Comparison of ENCODE assay signal across 12 cellular contexts in genomic region chr14:103692159-103692558, GRCh38. TPM values are rescaled to one million over a fixed set of nuclear protein-coding genes. Genes with fewer than 3 reads are reported as not detected.
DNase-seq lines count a peak whose midpoint lies in the region; ATAC-seq and TF ChIP-seq lines count a peak whose summit lies in the region.
"Had no signal": no experiment of that assay in that cellular context is flagged by ENCODE, and none has a peak within 500 bp of the region (broad histone marks: within the 10 kb centered on the region; RNA-seq: fewer than 3 reads in every experiment).

No MANE protein-coding gene starts in this region.

- no peak overlapping the region for H3K23ac ChIP-seq in mesenchymal stem cell (ENCODE audit: low read length in 2 of 2)

- ATAC-seq in GM18511 (IDR thresholded peaks at IDR 0.05; ENCODE audit: unreplicated experiment) (peak; percentile 14), GM21447 (IDR thresholded peaks at IDR 0.05; ENCODE audit: unreplicated experiment) (peak; percentile 12), HG03108 (IDR thresholded peaks at IDR 0.05; ENCODE audit: unreplicated experiment) (peak; percentile 3)

- no peak overlapping the region for H2BK120ac ChIP-seq in mesenchymal stem cell (ENCODE audit: low read depth, low read length)

- H3K79me1 ChIP-seq in mesenchymal stem cell (replicated peaks; ENCODE audit: low read length, poor library complexity, severe bottlenecking) = peaks cover 38% of the 10 kb centered on the region

- 97% methylated on average over 14 of the region's 17 CpGs for WGBS in mesenchymal stem cell

- H3K27me3 ChIP-seq in mesenchymal stem cell (ENCODE audit: control insufficient read depth in 1 of 2, insufficient read depth in 1 of 2, low read length in 2 of 2) (no peaks in the 10 kb centered on the region), Peyer's patch (no peaks in the 10 kb centered on the region)
- H3K27me3 ChIP-seq: BE2C had no signal

- H3K4me3 ChIP-seq in mesenchymal stem cell (ENCODE audit: insufficient read depth in 1 of 2, low read depth in 1 of 2, low read length in 2 of 2) (no peak overlapping the region), Peyer's patch (no peak overlapping the region)

- H3K14ac ChIP-seq in mesenchymal stem cell (ENCODE audit: low read length in 2 of 2) = no peak overlapping the region

- no peak overlapping the region for H2BK12ac ChIP-seq in mesenchymal stem cell (ENCODE audit: low read length in 2 of 2)

- H3K36me3 ChIP-seq in mesenchymal stem cell (ENCODE audit: control insufficient read depth in 1 of 2, insufficient read depth in 2 of 2, low read depth in 1 of 2, low read length in 2 of 2) = peaks cover 66 to 75% of the 10 kb centered on the region in 2 experiments
- peaks cover 0 to 75% (median 0%) of the 10 kb centered on the region in 3 donors for H3K36me3 ChIP-seq in Peyer's patch

- H3K9ac ChIP-seq in mesenchymal stem cell (ENCODE audit: low read length) = no peak overlapping the region

- POLR2A ChIA-PET in HEK293T (lab: Yijun Ruan, JAX) = interaction anchor here (1.0 kb wide), 1 partner anchor 23 kb away, joined by 4 read pairs; the partner anchor contains the start of genes XRCC3 and ZFYVE21

- peaks cover 29% of the 10 kb centered on the region for H3K4me1 ChIP-seq in mesenchymal stem cell (ENCODE audit: control insufficient read depth, insufficient read depth, low read depth, low read length)
- peaks cover 0 to 16% (median 3%) of the 10 kb centered on the region in 4 donors for H3K4me1 ChIP-seq in Peyer's patch

- peak overlapping the region; percentile 53 for H4K8ac ChIP-seq in mesenchymal stem cell (ENCODE audit: low read length)

- no peak for DNase-seq in mesenchymal stem cell
- DNase-seq in NCI-H524 (lab: John Stamatoyannopoulos, UW) = no peak
- no peak for DNase-seq in GM19238 (ENCODE audit: insufficient read length, low spot score)
- no peak for DNase-seq in Peyer's patch
- DNase-seq in HEK293T (ENCODE audit: extremely low spot score) = no peak
- DNase-seq: BE2C; NCI-H2171; nucleus accumbens; stimulated activated CD4-positive, alpha-beta T cell treated with anti-CD3 and anti-CD28 coated beads, Interleukin-12 subunit alpha, Interleukin-12 subunit beta, amount 100 ng/mL, for 4 hours had no signal

- TF ChIP-seq CTCF in Peyer's patch (IDR thresholded peaks at IDR 0.05) = no peak

- H3K18ac ChIP-seq in mesenchymal stem cell (ENCODE audit: low read depth in 1 of 2, low read length in 2 of 2) = no peak overlapping the region

- H2BK15ac ChIP-seq in mesenchymal stem cell (ENCODE audit: low read depth, poor library complexity, severe bottlenecking) = no peak overlapping the region

- CTCF ChIA-PET in HEK293T (lab: Yijun Ruan, JAX) = no interaction called here

- no peak overlapping the region for H2BK5ac ChIP-seq in mesenchymal stem cell (ENCODE audit: low read depth, low read length, poor library complexity, severe bottlenecking)

- no peak overlapping the region for H3K4ac ChIP-seq in mesenchymal stem cell (ENCODE audit: low read depth in 1 of 2, low read length in 2 of 2)

- H3K9me3 ChIP-seq in mesenchymal stem cell (ENCODE audit: control insufficient read depth, low read length) (no peaks in the 10 kb centered on the region), Peyer's patch (no peaks in the 10 kb centered on the region)
- H3K9me3 ChIP-seq: BE2C had no signal

- no peak overlapping the region for H3K27ac ChIP-seq in mesenchymal stem cell (ENCODE audit: low read length, poor library complexity, severe bottlenecking)
- peak overlapping the region in 1 of 4 donors; percentile 66 for H3K27ac ChIP-seq in Peyer's patch

- no peak overlapping the region for H3K4me2 ChIP-seq in mesenchymal stem cell (ENCODE audit: low read length, poor library complexity, severe bottlenecking)

- no peak for TF ChIP-seq POLR2A in Peyer's patch (IDR thresholded peaks at IDR 0.05)

- no peak overlapping the region for H2AFZ ChIP-seq in mesenchymal stem cell (ENCODE audit: low read depth, low read length)

- H2AK5ac ChIP-seq in mesenchymal stem cell (ENCODE audit: low read length, severe bottlenecking) = no peak overlapping the region

- H4K91ac ChIP-seq in mesenchymal stem cell (ENCODE audit: low read length) = peak overlapping the region; percentile 23

TF ChIP-seq in HEK293T, 16 proteins besides CTCF, POLR2A, EP300 and RAD21:
- TF ChIP-seq NFRKB (IDR thresholded peaks at IDR 0.05) (no peak), ZNF384 (IDR thresholded peaks at IDR 0.05) (no peak), FOXM1 (IDR thresholded peaks at IDR 0.05; ENCODE audit: borderline replicate concordance) (no peak), CTBP1 (IDR thresholded peaks at IDR 0.05; ENCODE audit: borderline replicate concordance) (no peak), HDGF (IDR thresholded peaks at IDR 0.05; ENCODE audit: borderline replicate concordance) (no peak), SUZ12 (IDR thresholded peaks at IDR 0.05) (no peak), BHLHE40 (IDR thresholded peaks at IDR 0.05; ENCODE audit: borderline replicate concordance) (no peak), TARDBP (IDR thresholded peaks at IDR 0.05) (no peak), L3MBTL2 (conservative IDR thresholded peaks at IDR 0.05) (no peak), ARNT (IDR thresholded peaks at IDR 0.05) (no peak), FOXA1 (IDR thresholded peaks at IDR 0.05) (no peak), LEF1 (IDR thresholded peaks at IDR 0.05; ENCODE audit: borderline replicate concordance) (no peak), FOXK2 (IDR thresholded peaks at IDR 0.05) (no peak), PKNOX1 (IDR thresholded peaks at IDR 0.05) (no peak), ELF4 (IDR thresholded peaks at IDR 0.05) (no peak)

RNA-seq across cellular contexts. Expression of gene XRCC3, which starts 23.1 kb away (rescaled TPM):
- 4.5 TPM for polyA plus RNA-seq in mesenchymal stem cell (2013, experiment 1 of 2)
- polyA plus RNA-seq in mesenchymal stem cell (2013, experiment 2 of 2) = 4.2 TPM
- total RNA-seq in Peyer's patch = 10 to 100 TPM; 11.6 to 42.9 (median 16.2) TPM

RNA-seq across cellular contexts. Expression of gene ZFYVE21, which starts 23.5 kb away (rescaled TPM):
- polyA plus RNA-seq in mesenchymal stem cell (2013, experiment 1 of 2) = 44.0 TPM
- polyA plus RNA-seq in mesenchymal stem cell (2013, experiment 2 of 2) = 43.8 TPM
- 10 to 100 TPM; 40.3 to 81.2 (median 59.0) TPM for total RNA-seq in Peyer's patch
